Comparison of ENCODE assay signal across 12 cellular contexts in the genomic region with DNA sequence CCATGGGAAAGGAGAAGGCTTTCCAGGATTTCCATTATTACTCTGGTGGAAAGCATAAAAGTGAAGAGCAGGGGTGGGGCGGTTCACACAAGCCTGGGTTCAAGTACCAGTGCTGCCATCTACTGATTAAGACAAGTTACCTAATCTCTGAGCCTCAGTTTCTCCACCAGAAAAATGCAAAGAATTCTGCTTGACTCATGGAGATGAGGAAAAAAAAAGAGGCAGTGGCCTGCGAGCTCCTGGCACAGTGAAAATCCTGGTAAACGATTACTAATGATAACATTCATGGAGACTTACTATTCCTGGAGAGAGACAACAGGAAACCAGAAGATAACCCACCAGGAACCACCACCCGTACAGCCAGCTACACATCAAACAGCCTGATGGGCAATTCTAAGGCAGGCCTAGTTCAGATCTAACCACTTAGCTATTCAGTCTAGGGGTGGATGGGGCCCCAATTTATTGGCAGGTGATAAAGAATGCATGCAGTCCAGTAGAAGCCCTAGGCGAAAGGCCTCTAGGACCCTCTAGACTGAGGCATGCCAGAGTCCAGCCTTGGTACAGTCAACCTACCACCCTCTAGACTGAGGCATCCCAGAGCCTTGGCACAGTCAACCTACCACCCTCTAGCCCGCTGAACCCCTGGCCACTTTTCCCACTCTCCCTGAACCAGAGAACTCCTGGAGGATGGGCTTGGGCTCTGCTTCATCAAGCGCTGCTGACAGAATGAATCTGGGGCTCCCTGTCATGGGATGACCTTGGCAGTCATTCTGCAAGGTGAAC. TPM values are rescaled to one million over a fixed set of nuclear protein-coding genes. Genes with fewer than 3 reads are reported as not detected.
DNase-seq lines count a peak whose midpoint lies in the region; ATAC-seq and TF ChIP-seq lines count a peak whose summit lies in the region.
"Had no signal": no experiment of that assay in that cellular context is flagged by ENCODE, and none has a peak within 500 bp of the region (broad histone marks: within the 10 kb centered on the region; RNA-seq: fewer than 3 reads in every experiment).

No MANE protein-coding gene starts in this region.

- H2AFZ ChIP-seq in DND-41 (ENCODE audit: low read depth, low read length) = no peak overlapping the region

- no peak overlapping the region for H3K4me3 ChIP-seq in DND-41 (ENCODE audit: low read depth in 1 of 2, low read length in 2 of 2)
- peak overlapping the region; percentile 57 for H3K4me3 ChIP-seq in WERI-Rb-1 (ENCODE audit: low read depth, low read length)
- H3K4me3 ChIP-seq in prostate gland = peak overlapping the region; percentile 69 to 73

- intact Hi-C loops in prostate gland (cut with DNase I) = no loop called here

- peaks cover 29% of the 10 kb centered on the region for H3K27me3 ChIP-seq in DND-41 (ENCODE audit: insufficient read depth, low read length, poor library complexity)
- H3K27me3 ChIP-seq in WERI-Rb-1 (ENCODE audit: insufficient read depth, low read depth, severe bottlenecking) = no peaks in the 10 kb centered on the region
- H3K27me3 ChIP-seq in prostate gland (replicated peaks; ENCODE audit: insufficient read depth) = no peaks in the 10 kb centered on the region

- no peak for DNase-seq in DND-41
- DNase-seq in WERI-Rb-1 = no peak
- peak; percentile 61 for DNase-seq in glomerular visceral epithelial cell (ENCODE audit: extremely low spot score)
- no peak for DNase-seq in prostate gland (ENCODE audit: low spot score)
- no peak for DNase-seq in NOMO-1 treated with dmso at 0.1 percent for 144 hours (lab: John Stamatoyannopoulos, UW; ENCODE audit: unreplicated experiment)
- no peak for DNase-seq in NCI-H510A (lab: John Stamatoyannopoulos, UW)
- no peak for DNase-seq in NCI-H2196 treated with DMSO at 0.1 percent for 48 hours (lab: John Stamatoyannopoulos, UW; ENCODE audit: unreplicated experiment)
- DNase-seq: effector CD4-positive, alpha-beta T cell; GF-D8; MM.1S; T-helper 9 cell had no signal

- no peaks in the 10 kb centered on the region for H3K79me2 ChIP-seq in DND-41 (ENCODE audit: insufficient read depth, low read length)

- TF ChIP-seq POLR2A in prostate gland (IDR thresholded peaks at IDR 0.05) = no peak

- H3K9me3 ChIP-seq in DND-41 (ENCODE audit: insufficient read depth, low read length, severe bottlenecking) = no peaks in the 10 kb centered on the region
- H3K9me3 ChIP-seq in WERI-Rb-1 (ENCODE audit: severe bottlenecking) = no peaks in the 10 kb centered on the region
- H3K9me3 ChIP-seq in prostate gland = no peaks in the 10 kb centered on the region

- 58% methylated on average over 7 of the region's 7 CpGs for WGBS in prostate gland

- H3K9ac ChIP-seq in DND-41 (ENCODE audit: low read depth, low read length) = no peak overlapping the region

- H3K4me1 ChIP-seq in DND-41 (ENCODE audit: insufficient read depth, low read length) (peaks cover 22% of the 10 kb centered on the region), prostate gland (replicated peaks) (peaks cover 21% of the 10 kb centered on the region)

- H3K36me3 ChIP-seq in DND-41 (ENCODE audit: insufficient read depth, low read length) (no peaks in the 10 kb centered on the region), WERI-Rb-1 (peaks cover 67% of the 10 kb centered on the region), prostate gland (peaks cover 9 to 42% of the 10 kb centered on the region in 2 donors)

- ATAC-seq in DND-41 (ENCODE audit: insufficient read depth, low read depth) (no peak), GM21367 (IDR thresholded peaks at IDR 0.05; ENCODE audit: unreplicated experiment) (no peak)

- no peak overlapping the region for H3K27ac ChIP-seq in DND-41 (ENCODE audit: low read length)
- H3K27ac ChIP-seq in WERI-Rb-1 = peak overlapping the region; percentile 97
- H3K27ac ChIP-seq in prostate gland = peak overlapping the region; percentile 97 to 99

- peaks cover 9% of the 10 kb centered on the region for H4K20me1 ChIP-seq in DND-41 (ENCODE audit: insufficient read depth, low read length)

- TF ChIP-seq CTCF in DND-41 (IDR thresholded peaks at IDR 0.05; ENCODE audit: borderline replicate concordance, extremely low read depth, low read length, poor library complexity, severe bottlenecking) (peak; percentile 18), WERI-Rb-1 (IDR thresholded peaks at IDR 0.05; ENCODE audit: low read depth, low read length) (no peak), prostate gland (IDR thresholded peaks at IDR 0.05) (no peak)

- no peak overlapping the region for H3K4me2 ChIP-seq in DND-41 (ENCODE audit: insufficient read depth, low read length)

RNA-seq across cellular contexts. Expression of gene AMOTL2, which starts 2.5 kb away (rescaled TPM):
- total RNA-seq in prostate gland = 10 to 100 TPM; 86.1 to 92.8 TPM

Comparison
In these comparisons a context has a peak if more than half of its experiments do, and no peak if none do; other contexts are left out.
1. H3K4me3 ChIP-seq: peak in WERI-Rb-1 (single experiment) and prostate gland (2 of 2); none in DND-41 (0 of 2).